1 cellular context compared by ENCODE assay signal in the genomic region with DNA sequence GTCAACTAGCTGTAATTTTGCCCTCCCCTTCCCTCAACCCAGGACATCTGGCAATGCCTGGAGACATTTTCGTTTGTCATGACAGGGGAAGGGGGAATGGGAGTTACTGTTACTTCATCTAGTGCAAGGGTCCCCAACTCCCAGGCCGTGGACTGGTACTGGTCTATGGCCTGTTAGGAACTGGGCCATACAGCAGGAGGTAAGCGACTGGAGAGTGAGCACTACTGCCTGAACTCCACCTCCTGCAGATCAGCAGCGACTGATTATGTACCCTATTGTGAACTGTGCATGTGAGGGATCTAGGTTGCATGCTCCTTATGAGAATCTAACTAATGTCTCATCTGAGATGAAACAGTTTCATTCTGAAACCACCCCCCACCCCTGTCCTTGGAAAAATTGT.
A peak's percentile ranks its signal among the peaks of the same experiment; 100 is the strongest.
TF ChIP-seq lines count a peak whose summit lies in the region.

No MANE protein-coding gene starts in this region.

TF ChIP-seq in K562, 482 proteins besides CTCF, POLR2A, EP300 and RAD21 (continues in another document):
- TF ChIP-seq FIP1L1 (IDR thresholded peaks at IDR 0.05; ENCODE audit: low read depth, low read length, poor library complexity, severe bottlenecking) (no peak), KLF13 (tag; IDR thresholded peaks at IDR 0.05; ENCODE audit: borderline replicate concordance, low read depth) (no peak), HCFC1 (IDR thresholded peaks at IDR 0.05; ENCODE audit: low read depth, low read length) (no peak), ZNF174 (CRISPR knock-in tag; IDR thresholded peaks at IDR 0.05) (0 out of 2 replicates have a peak, but pooled peaks have one; percentile 45), CHCHD3 (CRISPR knock-in tag; IDR thresholded peaks at IDR 0.05) (no peak), ZNF436 (CRISPR knock-in tag; IDR thresholded peaks at IDR 0.05) (no peak), MYNN (IDR thresholded peaks at IDR 0.05) (no peak), MYNN (CRISPR knock-in tag; IDR thresholded peaks at IDR 0.05) (no peak), PHTF2 (CRISPR knock-in tag; IDR thresholded peaks at IDR 0.05) (no peak), COPS2 (conservative IDR thresholded peaks at IDR 0.05) (no peak), ZNF507 (tag; conservative IDR thresholded peaks at IDR 0.05) (no peak), ZNF24 (IDR thresholded peaks at IDR 0.05) (no peak), TEAD1 (CRISPR knock-in tag; IDR thresholded peaks at IDR 0.05) (no peak), U2AF1 (optimal IDR thresholded peaks at IDR 0.05; ENCODE audit: low read depth, low read length) (no peak), DMBX1 (CRISPR knock-in tag; IDR thresholded peaks at IDR 0.05; ENCODE audit: borderline replicate concordance) (0 out of 2 replicates have a peak, but pooled peaks have one; percentile 21), CHD1 (IDR thresholded peaks at IDR 0.05; ENCODE audit: low read length) (no peak), ZNF121 (CRISPR knock-in tag; conservative IDR thresholded peaks at IDR 0.05) (no peak), ETV6 (IDR thresholded peaks at IDR 0.05; ENCODE audit: borderline replicate concordance in 1 of 2, low read depth in 2 of 2, low read length in 1 of 2) (no peak), ETV6 (CRISPR knock-in tag; IDR thresholded peaks at IDR 0.05; ENCODE audit: borderline replicate concordance) (no peak), NCOA6 (IDR thresholded peaks at IDR 0.05) (no peak), PHF8 (IDR thresholded peaks at IDR 0.05; ENCODE audit: borderline replicate concordance, low read length) (no peak), JUND (IDR thresholded peaks at IDR 0.05; ENCODE audit: borderline replicate concordance, low read depth, low read length) (no peak), JUND (tag; IDR thresholded peaks at IDR 0.05; ENCODE audit: borderline replicate concordance, low read depth, low read length) (no peak), CBX1 (IDR thresholded peaks at IDR 0.05; ENCODE audit: low read depth) (no peak), ZNF778 (CRISPR knock-in tag; IDR thresholded peaks at IDR 0.05) (no peak), NELFE (IDR thresholded peaks at IDR 0.05; ENCODE audit: insufficient read depth, insufficient read length) (no peak), PTRF (tag; IDR thresholded peaks at IDR 0.05) (no peak), POLR2B (IDR thresholded peaks at IDR 0.05; ENCODE audit: low read depth, partially characterized antibody) (no peak), ZNF780A (CRISPR knock-in tag; IDR thresholded peaks at IDR 0.05) (no peak), ZNF695 (CRISPR knock-in tag; IDR thresholded peaks at IDR 0.05) (peak; percentile 68; the same call in 1 of the 2 replicates), ZNF696 (CRISPR knock-in tag; conservative IDR thresholded peaks at IDR 0.05) (no peak), SNIP1 (IDR thresholded peaks at IDR 0.05; ENCODE audit: low read depth) (no peak), ZKSCAN8 (CRISPR knock-in tag; IDR thresholded peaks at IDR 0.05) (no peak), TBP (optimal IDR thresholded peaks at IDR 0.05; ENCODE audit: low read depth, low read length) (no peak), MYC (IDR thresholded peaks at IDR 0.05; ENCODE audit: low read depth, low read length) (no peak), MYC (CRISPR knock-in tag; IDR thresholded peaks at IDR 0.05; ENCODE audit: borderline replicate concordance, low read depth) (no peak), ADNP (tag; IDR thresholded peaks at IDR 0.05) (no peak), ILF3 (IDR thresholded peaks at IDR 0.05; ENCODE audit: borderline replicate concordance) (no peak)
- TF ChIP-seq, protein P1, sequence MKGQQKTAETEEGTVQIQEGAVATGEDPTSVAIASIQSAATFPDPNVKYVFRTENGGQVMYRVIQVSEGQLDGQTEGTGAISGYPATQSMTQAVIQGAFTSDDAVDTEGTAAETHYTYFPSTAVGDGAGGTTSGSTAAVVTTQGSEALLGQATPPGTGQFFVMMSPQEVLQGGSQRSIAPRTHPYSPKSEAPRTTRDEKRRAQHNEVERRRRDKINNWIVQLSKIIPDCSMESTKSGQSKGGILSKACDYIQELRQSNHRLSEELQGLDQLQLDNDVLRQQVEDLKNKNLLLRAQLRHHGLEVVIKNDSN (CRISPR knock-in tag; IDR thresholded peaks at IDR 0.05): no peak
- TF ChIP-seq, protein P2, sequence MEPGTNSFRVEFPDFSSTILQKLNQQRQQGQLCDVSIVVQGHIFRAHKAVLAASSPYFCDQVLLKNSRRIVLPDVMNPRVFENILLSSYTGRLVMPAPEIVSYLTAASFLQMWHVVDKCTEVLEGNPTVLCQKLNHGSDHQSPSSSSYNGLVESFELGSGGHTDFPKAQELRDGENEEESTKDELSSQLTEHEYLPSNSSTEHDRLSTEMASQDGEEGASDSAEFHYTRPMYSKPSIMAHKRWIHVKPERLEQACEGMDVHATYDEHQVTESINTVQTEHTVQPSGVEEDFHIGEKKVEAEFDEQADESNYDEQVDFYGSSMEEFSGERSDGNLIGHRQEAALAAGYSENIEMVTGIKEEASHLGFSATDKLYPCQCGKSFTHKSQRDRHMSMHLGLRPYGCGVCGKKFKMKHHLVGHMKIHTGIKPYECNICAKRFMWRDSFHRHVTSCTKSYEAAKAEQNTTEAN (CRISPR knock-in tag; IDR thresholded peaks at IDR 0.05): no peak
- TF ChIP-seq, protein P3, sequence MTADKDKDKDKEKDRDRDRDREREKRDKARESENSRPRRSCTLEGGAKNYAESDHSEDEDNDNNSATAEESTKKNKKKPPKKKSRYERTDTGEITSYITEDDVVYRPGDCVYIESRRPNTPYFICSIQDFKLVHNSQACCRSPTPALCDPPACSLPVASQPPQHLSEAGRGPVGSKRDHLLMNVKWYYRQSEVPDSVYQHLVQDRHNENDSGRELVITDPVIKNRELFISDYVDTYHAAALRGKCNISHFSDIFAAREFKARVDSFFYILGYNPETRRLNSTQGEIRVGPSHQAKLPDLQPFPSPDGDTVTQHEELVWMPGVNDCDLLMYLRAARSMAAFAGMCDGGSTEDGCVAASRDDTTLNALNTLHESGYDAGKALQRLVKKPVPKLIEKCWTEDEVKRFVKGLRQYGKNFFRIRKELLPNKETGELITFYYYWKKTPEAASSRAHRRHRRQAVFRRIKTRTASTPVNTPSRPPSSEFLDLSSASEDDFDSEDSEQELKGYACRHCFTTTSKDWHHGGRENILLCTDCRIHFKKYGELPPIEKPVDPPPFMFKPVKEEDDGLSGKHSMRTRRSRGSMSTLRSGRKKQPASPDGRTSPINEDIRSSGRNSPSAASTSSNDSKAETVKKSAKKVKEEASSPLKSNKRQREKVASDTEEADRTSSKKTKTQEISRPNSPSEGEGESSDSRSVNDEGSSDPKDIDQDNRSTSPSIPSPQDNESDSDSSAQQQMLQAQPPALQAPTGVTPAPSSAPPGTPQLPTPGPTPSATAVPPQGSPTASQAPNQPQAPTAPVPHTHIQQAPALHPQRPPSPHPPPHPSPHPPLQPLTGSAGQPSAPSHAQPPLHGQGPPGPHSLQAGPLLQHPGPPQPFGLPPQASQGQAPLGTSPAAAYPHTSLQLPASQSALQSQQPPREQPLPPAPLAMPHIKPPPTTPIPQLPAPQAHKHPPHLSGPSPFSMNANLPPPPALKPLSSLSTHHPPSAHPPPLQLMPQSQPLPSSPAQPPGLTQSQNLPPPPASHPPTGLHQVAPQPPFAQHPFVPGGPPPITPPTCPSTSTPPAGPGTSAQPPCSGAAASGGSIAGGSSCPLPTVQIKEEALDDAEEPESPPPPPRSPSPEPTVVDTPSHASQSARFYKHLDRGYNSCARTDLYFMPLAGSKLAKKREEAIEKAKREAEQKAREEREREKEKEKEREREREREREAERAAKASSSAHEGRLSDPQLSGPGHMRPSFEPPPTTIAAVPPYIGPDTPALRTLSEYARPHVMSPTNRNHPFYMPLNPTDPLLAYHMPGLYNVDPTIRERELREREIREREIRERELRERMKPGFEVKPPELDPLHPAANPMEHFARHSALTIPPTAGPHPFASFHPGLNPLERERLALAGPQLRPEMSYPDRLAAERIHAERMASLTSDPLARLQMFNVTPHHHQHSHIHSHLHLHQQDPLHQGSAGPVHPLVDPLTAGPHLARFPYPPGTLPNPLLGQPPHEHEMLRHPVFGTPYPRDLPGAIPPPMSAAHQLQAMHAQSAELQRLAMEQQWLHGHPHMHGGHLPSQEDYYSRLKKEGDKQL (CRISPR knock-in tag; IDR thresholded peaks at IDR 0.05; ENCODE audit: borderline replicate concordance): no peak
- TF ChIP-seq, protein P4, sequence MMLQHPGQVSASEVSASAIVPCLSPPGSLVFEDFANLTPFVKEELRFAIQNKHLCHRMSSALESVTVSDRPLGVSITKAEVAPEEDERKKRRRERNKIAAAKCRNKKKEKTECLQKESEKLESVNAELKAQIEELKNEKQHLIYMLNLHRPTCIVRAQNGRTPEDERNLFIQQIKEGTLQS (IDR thresholded peaks at IDR 0.05): no peak
- TF ChIP-seq, protein P4 (CRISPR knock-in tag; conservative IDR thresholded peaks at IDR 0.05): no peak
- TF ChIP-seq, protein P5, sequence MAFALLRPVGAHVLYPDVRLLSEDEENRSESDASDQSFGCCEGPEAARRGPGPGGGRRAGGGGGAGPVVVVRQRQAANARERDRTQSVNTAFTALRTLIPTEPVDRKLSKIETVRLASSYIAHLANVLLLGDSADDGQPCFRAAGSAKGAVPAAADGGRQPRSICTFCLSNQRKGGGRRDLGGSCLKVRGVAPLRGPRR (CRISPR knock-in tag; IDR thresholded peaks at IDR 0.05): no peak
- TF ChIP-seq, protein P6, sequence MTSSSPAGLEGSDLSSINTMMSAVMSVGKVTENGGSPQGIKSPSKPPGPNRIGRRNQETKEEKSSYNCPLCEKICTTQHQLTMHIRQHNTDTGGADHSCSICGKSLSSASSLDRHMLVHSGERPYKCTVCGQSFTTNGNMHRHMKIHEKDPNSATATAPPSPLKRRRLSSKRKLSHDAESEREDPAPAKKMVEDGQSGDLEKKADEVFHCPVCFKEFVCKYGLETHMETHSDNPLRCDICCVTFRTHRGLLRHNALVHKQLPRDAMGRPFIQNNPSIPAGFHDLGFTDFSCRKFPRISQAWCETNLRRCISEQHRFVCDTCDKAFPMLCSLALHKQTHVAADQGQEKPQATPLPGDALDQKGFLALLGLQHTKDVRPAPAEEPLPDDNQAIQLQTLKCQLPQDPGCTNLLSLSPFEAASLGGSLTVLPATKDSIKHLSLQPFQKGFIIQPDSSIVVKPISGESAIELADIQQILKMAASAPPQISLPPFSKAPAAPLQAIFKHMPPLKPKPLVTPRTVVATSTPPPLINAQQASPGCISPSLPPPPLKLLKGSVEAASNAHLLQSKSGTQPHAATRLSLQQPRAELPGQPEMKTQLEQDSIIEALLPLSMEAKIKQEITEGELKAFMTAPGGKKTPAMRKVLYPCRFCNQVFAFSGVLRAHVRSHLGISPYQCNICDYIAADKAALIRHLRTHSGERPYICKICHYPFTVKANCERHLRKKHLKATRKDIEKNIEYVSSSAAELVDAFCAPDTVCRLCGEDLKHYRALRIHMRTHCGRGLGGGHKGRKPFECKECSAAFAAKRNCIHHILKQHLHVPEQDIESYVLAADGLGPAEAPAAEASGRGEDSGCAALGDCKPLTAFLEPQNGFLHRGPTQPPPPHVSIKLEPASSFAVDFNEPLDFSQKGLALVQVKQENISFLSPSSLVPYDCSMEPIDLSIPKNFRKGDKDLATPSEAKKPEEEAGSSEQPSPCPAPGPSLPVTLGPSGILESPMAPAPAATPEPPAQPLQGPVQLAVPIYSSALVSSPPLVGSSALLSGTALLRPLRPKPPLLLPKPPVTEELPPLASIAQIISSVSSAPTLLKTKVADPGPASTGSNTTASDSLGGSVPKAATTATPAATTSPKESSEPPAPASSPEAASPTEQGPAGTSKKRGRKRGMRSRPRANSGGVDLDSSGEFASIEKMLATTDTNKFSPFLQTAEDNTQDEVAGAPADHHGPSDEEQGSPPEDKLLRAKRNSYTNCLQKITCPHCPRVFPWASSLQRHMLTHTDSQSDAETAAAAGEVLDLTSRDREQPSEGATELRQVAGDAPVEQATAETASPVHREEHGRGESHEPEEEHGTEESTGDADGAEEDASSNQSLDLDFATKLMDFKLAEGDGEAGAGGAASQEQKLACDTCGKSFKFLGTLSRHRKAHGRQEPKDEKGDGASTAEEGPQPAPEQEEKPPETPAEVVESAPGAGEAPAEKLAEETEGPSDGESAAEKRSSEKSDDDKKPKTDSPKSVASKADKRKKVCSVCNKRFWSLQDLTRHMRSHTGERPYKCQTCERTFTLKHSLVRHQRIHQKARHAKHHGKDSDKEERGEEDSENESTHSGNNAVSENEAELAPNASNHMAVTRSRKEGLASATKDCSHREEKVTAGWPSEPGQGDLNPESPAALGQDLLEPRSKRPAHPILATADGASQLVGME (CRISPR knock-in tag; IDR thresholded peaks at IDR 0.05): peak; percentile 59; the same call in 1 of the 2 replicates
- TF ChIP-seq, protein P7, sequence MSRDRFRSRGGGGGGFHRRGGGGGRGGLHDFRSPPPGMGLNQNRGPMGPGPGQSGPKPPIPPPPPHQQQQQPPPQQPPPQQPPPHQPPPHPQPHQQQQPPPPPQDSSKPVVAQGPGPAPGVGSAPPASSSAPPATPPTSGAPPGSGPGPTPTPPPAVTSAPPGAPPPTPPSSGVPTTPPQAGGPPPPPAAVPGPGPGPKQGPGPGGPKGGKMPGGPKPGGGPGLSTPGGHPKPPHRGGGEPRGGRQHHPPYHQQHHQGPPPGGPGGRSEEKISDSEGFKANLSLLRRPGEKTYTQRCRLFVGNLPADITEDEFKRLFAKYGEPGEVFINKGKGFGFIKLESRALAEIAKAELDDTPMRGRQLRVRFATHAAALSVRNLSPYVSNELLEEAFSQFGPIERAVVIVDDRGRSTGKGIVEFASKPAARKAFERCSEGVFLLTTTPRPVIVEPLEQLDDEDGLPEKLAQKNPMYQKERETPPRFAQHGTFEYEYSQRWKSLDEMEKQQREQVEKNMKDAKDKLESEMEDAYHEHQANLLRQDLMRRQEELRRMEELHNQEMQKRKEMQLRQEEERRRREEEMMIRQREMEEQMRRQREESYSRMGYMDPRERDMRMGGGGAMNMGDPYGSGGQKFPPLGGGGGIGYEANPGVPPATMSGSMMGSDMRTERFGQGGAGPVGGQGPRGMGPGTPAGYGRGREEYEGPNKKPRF (IDR thresholded peaks at IDR 0.05; ENCODE audit: low read depth, low read length): no peak
- TF ChIP-seq, protein P8, sequence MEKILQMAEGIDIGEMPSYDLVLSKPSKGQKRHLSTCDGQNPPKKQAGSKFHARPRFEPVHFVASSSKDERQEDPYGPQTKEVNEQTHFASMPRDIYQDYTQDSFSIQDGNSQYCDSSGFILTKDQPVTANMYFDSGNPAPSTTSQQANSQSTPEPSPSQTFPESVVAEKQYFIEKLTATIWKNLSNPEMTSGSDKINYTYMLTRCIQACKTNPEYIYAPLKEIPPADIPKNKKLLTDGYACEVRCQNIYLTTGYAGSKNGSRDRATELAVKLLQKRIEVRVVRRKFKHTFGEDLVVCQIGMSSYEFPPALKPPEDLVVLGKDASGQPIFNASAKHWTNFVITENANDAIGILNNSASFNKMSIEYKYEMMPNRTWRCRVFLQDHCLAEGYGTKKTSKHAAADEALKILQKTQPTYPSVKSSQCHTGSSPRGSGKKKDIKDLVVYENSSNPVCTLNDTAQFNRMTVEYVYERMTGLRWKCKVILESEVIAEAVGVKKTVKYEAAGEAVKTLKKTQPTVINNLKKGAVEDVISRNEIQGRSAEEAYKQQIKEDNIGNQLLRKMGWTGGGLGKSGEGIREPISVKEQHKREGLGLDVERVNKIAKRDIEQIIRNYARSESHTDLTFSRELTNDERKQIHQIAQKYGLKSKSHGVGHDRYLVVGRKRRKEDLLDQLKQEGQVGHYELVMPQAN (IDR thresholded peaks at IDR 0.05; ENCODE audit: borderline replicate concordance): no peak
